10 cellular contexts compared by ENCODE assay signal in genomic region chr1:1208713-1209433, GRCh38. TPM values are rescaled to one million over a fixed set of nuclear protein-coding genes. Genes with fewer than 3 reads are reported as not detected.
DNase-seq lines count a peak whose midpoint lies in the region; ATAC-seq and FAIRE-seq lines count a peak whose summit lies in the region.
"Had no signal": no experiment of that assay in that cellular context is flagged by ENCODE, and none has a peak within 500 bp of the region (broad histone marks: within the 10 kb centered on the region; RNA-seq: fewer than 3 reads in every experiment).

No MANE protein-coding gene starts in this region.

- no peaks in the 10 kb centered on the region for H3K9me3 ChIP-seq in effector memory CD4-positive, alpha-beta T cell (ENCODE audit: control insufficient read depth, low read length)

- H3K27me3 ChIP-seq in effector memory CD4-positive, alpha-beta T cell (replicated peaks; ENCODE audit: control insufficient read depth, insufficient read depth, low read length, poor library complexity, severe bottlenecking): no peaks in the 10 kb centered on the region

- FAIRE-seq in RCC 7860 (lab: Jason Lieb, UNC): no peak

- peak overlapping the region; percentile 83 for H3K27ac ChIP-seq in effector memory CD4-positive, alpha-beta T cell (ENCODE audit: insufficient read depth, low read length, poor library complexity, severe bottlenecking)
- H3K27ac ChIP-seq: 22Rv1, SK-N-MC had no signal

- in situ Hi-C loops in G401 (cut with HindIII; ENCODE audit: low sequenced_read_pairs): no loop called here

- H3K27me3 Mint-ChIP-seq in T-helper 2 cell treated with Interferon-gamma antibody and Interleukin-4, amounts not matched to agents 5 μg/mL and 100 μg/mL, for 36 hours (ENCODE audit: low read depth): no peaks in the 10 kb centered on the region

- peaks cover 12% of the 10 kb centered on the region for H3K4me1 Mint-ChIP-seq in T-helper 2 cell treated with Interferon-gamma antibody and Interleukin-4, amounts not matched to agents 5 μg/mL and 100 μg/mL, for 36 hours (ENCODE audit: low read depth)
- H3K4me1 Mint-ChIP-seq in stimulated activated effector memory CD8-positive, alpha-beta T cell treated with anti-CD3 and anti-CD28 coated beads, Interleukin-12 subunit alpha, Interleukin-12 subunit beta, amount 100 ng/mL, for 72 hours: peaks cover 43% of the 10 kb centered on the region

- peak overlapping the region; percentile 26 for H3K4me3 ChIP-seq in effector memory CD4-positive, alpha-beta T cell (ENCODE audit: insufficient read depth, low read depth, low read length, poor library complexity, severe bottlenecking)
- H3K4me3 ChIP-seq: SK-N-MC had no signal

- H3K36me3 ChIP-seq in effector memory CD4-positive, alpha-beta T cell (ENCODE audit: control insufficient read depth, insufficient read depth, low read length): no peaks in the 10 kb centered on the region

- H3K9me3 Mint-ChIP-seq in T-helper 2 cell treated with Interferon-gamma antibody and Interleukin-4, amounts not matched to agents 5 μg/mL and 100 μg/mL, for 36 hours: no peaks in the 10 kb centered on the region
- H3K9me3 Mint-ChIP-seq in stimulated activated effector memory CD8-positive, alpha-beta T cell treated with anti-CD3 and anti-CD28 coated beads, Interleukin-12 subunit alpha, Interleukin-12 subunit beta, amount 100 ng/mL, for 72 hours: no peaks in the 10 kb centered on the region

- ATAC-seq in stimulated activated effector memory CD8-positive, alpha-beta T cell treated with anti-CD3 and anti-CD28 coated beads, Interleukin-12 subunit alpha, Interleukin-12 subunit beta, amount 100 ng/mL, for 72 hours: peak; percentile 14
- ATAC-seq in GM21367 (IDR thresholded peaks at IDR 0.05; ENCODE audit: unreplicated experiment): no peak

- peaks cover 69% of the 10 kb centered on the region for H3K4me1 ChIP-seq in effector memory CD4-positive, alpha-beta T cell (ENCODE audit: control insufficient read depth, insufficient read depth, low read length, poor library complexity, severe bottlenecking)

- DNase-seq in DMS 273 (lab: John Stamatoyannopoulos, UW; ENCODE audit: unreplicated experiment) (peak; percentile 64), DMS 273 treated with DMSO at 0.1 percent for 48 hours (lab: John Stamatoyannopoulos, UW) (no peak), G401 (ENCODE audit: low spot score) (no peak), RCC 7860 (ENCODE audit: low spot score) (no peak)
- DNase-seq in T-helper 2 cell treated with Interferon-gamma antibody and Interleukin-4, amounts not matched to agents 5 μg/mL and 100 μg/mL, for 36 hours (ENCODE audit: low spot score): peak; percentile 65
- DNase-seq in effector memory CD4-positive, alpha-beta T cell: peak; percentile 43 to 51 (median 47)
- DNase-seq in stimulated activated effector memory CD8-positive, alpha-beta T cell treated with anti-CD3 and anti-CD28 coated beads, Interleukin-12 subunit alpha, Interleukin-12 subunit beta, amount 100 ng/mL, for 72 hours (ENCODE audit: low spot score in 2 of 2): no peak

- peak overlapping the region; percentile 90 for H3K27ac Mint-ChIP-seq in T-helper 2 cell treated with Interferon-gamma antibody and Interleukin-4, amounts not matched to agents 5 μg/mL and 100 μg/mL, for 36 hours
- H3K27ac Mint-ChIP-seq in stimulated activated effector memory CD8-positive, alpha-beta T cell treated with anti-CD3 and anti-CD28 coated beads, Interleukin-12 subunit alpha, Interleukin-12 subunit beta, amount 100 ng/mL, for 72 hours: peak overlapping the region; percentile 97

- peak overlapping the region; percentile 84 for H3K4me3 Mint-ChIP-seq in T-helper 2 cell treated with Interferon-gamma antibody and Interleukin-4, amounts not matched to agents 5 μg/mL and 100 μg/mL, for 36 hours
- peak overlapping the region; percentile 93 for H3K4me3 Mint-ChIP-seq in stimulated activated effector memory CD8-positive, alpha-beta T cell treated with anti-CD3 and anti-CD28 coated beads, Interleukin-12 subunit alpha, Interleukin-12 subunit beta, amount 100 ng/mL, for 72 hours

- no peaks in the 10 kb centered on the region for H3K36me3 Mint-ChIP-seq in T-helper 2 cell treated with Interferon-gamma antibody and Interleukin-4, amounts not matched to agents 5 μg/mL and 100 μg/mL, for 36 hours (ENCODE audit: low read depth)
- peaks cover 90% of the 10 kb centered on the region for H3K36me3 Mint-ChIP-seq in stimulated activated effector memory CD8-positive, alpha-beta T cell treated with anti-CD3 and anti-CD28 coated beads, Interleukin-12 subunit alpha, Interleukin-12 subunit beta, amount 100 ng/mL, for 72 hours

RNA-seq across cellular contexts. Expression of gene TNFRSF18, which starts 2.5 kb away (rescaled TPM):
- total RNA-seq in G401 (2014; rRNA removed; shearing (Covaris generic)): 1.2 TPM in 1 of 2 replicates, not detected in the other

RNA-seq across cellular contexts. Expression of gene TNFRSF4, which starts 5.1 kb away (rescaled TPM):
- total RNA-seq in G401 (2014; rRNA removed; shearing (Covaris generic)): not detected in 2 replicates

RNA-seq across cellular contexts. Expression of gene SDF4, which starts 22.9 kb away (rescaled TPM):
- total RNA-seq in G401 (2014; rRNA removed; shearing (Covaris generic)): 92.4 and 99.1 TPM in 2 replicates

RNA-seq across cellular contexts. Expression of gene B3GALT6, which starts 23.2 kb away (rescaled TPM):
- total RNA-seq in G401 (2014; rRNA removed; shearing (Covaris generic)): 38.4 and 44.3 TPM in 2 replicates

RNA-seq across cellular contexts. Expression of gene TTLL10, which starts 35.2 kb away (rescaled TPM):
- total RNA-seq in G401 (2014; rRNA removed; shearing (Covaris generic)): not detected in 2 replicates

Comparison
In these comparisons a context has a peak if more than half of its experiments do, and no peak if none do; other contexts are left out.
1. DNase-seq: peak in DMS 273 (single experiment), T-helper 2 cell treated with Interferon-gamma antibody and Interleukin-4, amounts not matched to agents 5 μg/mL and 100 μg/mL, for 36 hours (single experiment) and effector memory CD4-positive, alpha-beta T cell (3 of 3); none in DMS 273 treated with DMSO at 0.1 percent for 48 hours (single experiment), stimulated activated effector memory CD8-positive, alpha-beta T cell treated with anti-CD3 and anti-CD28 coated beads, Interleukin-12 subunit alpha, Interleukin-12 subunit beta, amount 100 ng/mL, for 72 hours (0 of 2), G401 (single experiment) and RCC 7860 (single experiment).